In the genomic region with DNA sequence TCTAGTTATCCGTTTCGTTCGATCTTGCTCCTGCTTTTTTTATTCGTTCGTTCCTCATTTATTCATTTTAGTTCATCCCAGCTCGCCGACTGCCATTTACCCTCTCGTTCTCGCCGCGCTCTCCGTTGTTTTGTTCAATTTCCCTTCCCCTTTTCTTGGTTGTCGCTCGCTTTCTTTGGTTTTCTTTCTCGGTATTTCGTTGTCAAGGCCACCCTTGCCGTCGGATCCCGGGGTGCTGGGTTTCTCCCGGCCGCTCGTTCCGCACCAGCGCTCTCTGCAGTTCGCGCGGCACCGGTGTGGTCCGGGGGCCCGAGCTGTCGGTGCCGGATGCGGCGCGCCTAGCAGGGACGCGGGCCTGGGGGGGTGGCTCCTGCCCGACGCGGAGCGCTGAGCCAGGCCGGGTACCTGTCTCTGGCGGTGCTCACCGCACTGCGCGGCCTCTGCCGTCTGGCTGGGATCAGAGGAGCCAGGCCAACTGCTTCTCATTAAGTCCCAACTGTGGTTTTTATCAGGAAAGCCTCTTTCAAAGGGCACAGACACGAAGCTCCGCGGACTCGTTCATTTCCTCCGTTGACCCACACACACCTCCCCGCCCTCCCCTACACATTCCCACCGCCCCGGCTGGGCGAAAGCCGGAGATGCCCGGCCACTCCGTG, we compare ENCODE assay signal across 13 cellular contexts. TPM values are rescaled to one million over a fixed set of nuclear protein-coding genes. Genes with fewer than 3 reads are reported as not detected.
A peak's percentile ranks its signal among the peaks of the same experiment; 100 is the strongest.
DNase-seq lines count a peak whose midpoint lies in the region; ATAC-seq and TF ChIP-seq lines count a peak whose summit lies in the region.
"Had no signal": no experiment of that assay in that cellular context is flagged by ENCODE, and none has a peak within 500 bp of the region (broad histone marks: within the 10 kb centered on the region; RNA-seq: fewer than 3 reads in every experiment).

No MANE protein-coding gene starts in this region.

- H3K36me3 Mint-ChIP-seq in dendritic cell treated with granulocyte-macrophage colony-stimulating factor and Interleukin-4, amounts not matched to agents 40 ng/mL and 50 ng/mL, for 4 days (ENCODE audit: low read depth) = no peaks in the 10 kb centered on the region
- H3K36me3 Mint-ChIP-seq in natural killer cell = no peaks in the 10 kb centered on the region

- peaks cover 89% of the 10 kb centered on the region for H3K27me3 ChIP-seq in NT2/D1 (ENCODE audit: insufficient read depth, insufficient read length)

- peak overlapping the region; percentile 65 for H3K27ac Mint-ChIP-seq in dendritic cell treated with granulocyte-macrophage colony-stimulating factor and Interleukin-4, amounts not matched to agents 40 ng/mL and 50 ng/mL, for 4 days
- no peak overlapping the region for H3K27ac Mint-ChIP-seq in natural killer cell

- intact Hi-C loops in dendritic cell treated with granulocyte-macrophage colony-stimulating factor and Interleukin-4, amounts not matched to agents 40 ng/mL and 50 ng/mL, for 4 days (cut with micrococcal nuclease) = loop anchor here (2.0 kb wide), 1 partner anchor 16 kb away; no protein-coding TSS in a partner anchor
- intact Hi-C loops in natural killer cell (cut with micrococcal nuclease) = no loop called here

- peak overlapping the region; percentile 25 for H3K4me3 ChIP-seq in NT2/D1 (ENCODE audit: insufficient read length, low read depth)
- H3K4me3 ChIP-seq: lung had no signal

- peak overlapping the region; percentile 72 for H3K4me3 Mint-ChIP-seq in dendritic cell treated with granulocyte-macrophage colony-stimulating factor and Interleukin-4, amounts not matched to agents 40 ng/mL and 50 ng/mL, for 4 days
- peak overlapping the region; percentile 71 for H3K4me3 Mint-ChIP-seq in natural killer cell

- no peak for TF ChIP-seq CTCF in natural killer cell (IDR thresholded peaks at IDR 0.05)

- DNase-seq in NT2/D1 (ENCODE audit: low read depth, low spot score) (no peak), natural killer cell (no peak), DMS79 (lab: John Stamatoyannopoulos, UW) (no peak), NCI-H2171 treated with DMSO at 0.1 percent for 48 hours (lab: John Stamatoyannopoulos, UW) (no peak)
- DNase-seq: DMS 273 treated with DMSO at 0.1 percent for 48 hours; effector CD8-positive, alpha-beta T cell; Kasumi-1 had no signal

- H3K4me1 ChIP-seq in ES-I3 (ENCODE audit: insufficient read depth, low read length) (peaks cover 6% of the 10 kb centered on the region; the same call in 1 of the 2 replicates), NT2/D1 (ENCODE audit: insufficient read depth, insufficient read length) (peaks cover 28% of the 10 kb centered on the region)

- H3K27me3 Mint-ChIP-seq in dendritic cell treated with granulocyte-macrophage colony-stimulating factor and Interleukin-4, amounts not matched to agents 40 ng/mL and 50 ng/mL, for 4 days = peaks cover 91% of the 10 kb centered on the region
- peaks cover 38 to 58% of the 10 kb centered on the region in 2 donors for H3K27me3 Mint-ChIP-seq in natural killer cell (ENCODE audit: low read depth in 2 of 2)

- H3K9ac ChIP-seq in ES-I3 (ENCODE audit: low read depth, low read length) (peak overlapping the region; percentile 43), NT2/D1 (ENCODE audit: insufficient read length, low read depth) (peak overlapping the region; percentile 74)

- peaks cover 33% of the 10 kb centered on the region for H3K4me1 Mint-ChIP-seq in dendritic cell treated with granulocyte-macrophage colony-stimulating factor and Interleukin-4, amounts not matched to agents 40 ng/mL and 50 ng/mL, for 4 days (ENCODE audit: low read depth)
- peaks cover 7 to 17% of the 10 kb centered on the region in 2 donors for H3K4me1 Mint-ChIP-seq in natural killer cell

- H3K9me3 Mint-ChIP-seq in dendritic cell treated with granulocyte-macrophage colony-stimulating factor and Interleukin-4, amounts not matched to agents 40 ng/mL and 50 ng/mL, for 4 days = no peaks in the 10 kb centered on the region
- H3K9me3 Mint-ChIP-seq in natural killer cell = no peaks in the 10 kb centered on the region

- H3K36me3 ChIP-seq in ES-I3 (ENCODE audit: insufficient read depth, low read length) (no peaks in the 10 kb centered on the region), NT2/D1 (ENCODE audit: insufficient read depth, insufficient read length, low read length) (no peaks in the 10 kb centered on the region)

- ATAC-seq in natural killer cell (peak; percentile 21 to 63 (median 56)), GM18858 (IDR thresholded peaks at IDR 0.05; ENCODE audit: unreplicated experiment) (no peak), HG02610 (IDR thresholded peaks at IDR 0.05; ENCODE audit: unreplicated experiment) (no peak)

- no peaks in the 10 kb centered on the region for H3K9me3 ChIP-seq in ES-I3 (ENCODE audit: control insufficient read depth, insufficient read depth, low read length)
- H3K9me3 ChIP-seq in NT2/D1 (ENCODE audit: insufficient read depth, low read length) = no peaks in the 10 kb centered on the region

RNA-seq across cellular contexts. Expression of gene ALX3, which starts 1.7 kb away (rescaled TPM):
- not detected for total RNA-seq in natural killer cell
- total RNA-seq: lung, ureter had no signal

RNA-seq across cellular contexts. Expression of gene STRIP1, which starts 34.4 kb away (rescaled TPM):
- total RNA-seq in natural killer cell = 100 to 1,000 TPM in 2 of 3 donors, 10 to 100 TPM in 1; 92.4 to 139 (median 130) TPM

RNA-seq across cellular contexts. Expression of gene UBL4B, which starts 43.5 kb away (rescaled TPM):
- not detected for total RNA-seq in natural killer cell
- total RNA-seq: lung, ureter had no signal

Comparison
In these comparisons a context has a peak if more than half of its experiments do, and no peak if none do; other contexts are left out.
1. ATAC-seq: peak in natural killer cell (3 of 3); none in GM18858 (single experiment) and HG02610 (single experiment).